ENCODE assay signal across 8 cellular contexts in genomic region chr17:67366193-67367157, GRCh38.
DNase-seq lines count a peak whose midpoint lies in the region; TF ChIP-seq lines count a peak whose summit lies in the region.

Gene PSMD12 (minus strand): TSS chr17:67366577. CDS start chr17:67366519, 58 bp downstream.

- POLR2A ChIA-PET in RWPE1 (lab: Yijun Ruan, JAX; ENCODE audit: low non-redundant PET), result interaction anchor here (0.6 kb wide), 1 partner anchor 146 kb away, joined by 4 read pairs; no protein-coding TSS in a partner anchor

- H3K4me1 Mint-ChIP-seq in nephron, result peaks cover 40% of the 10 kb centered on the region
- peaks cover 55% of the 10 kb centered on the region for H3K4me1 Mint-ChIP-seq in stimulated activated naive CD8-positive, alpha-beta T cell treated with anti-CD3 and anti-CD28 coated beads, Interleukin-15, Interleukin-2, amounts not matched to agents 100 ng/mL and 50 ng/mL, for 24 hours (ENCODE audit: low read depth)

- H3K36me3 Mint-ChIP-seq in nephron (ENCODE audit: low read depth), result peaks cover 8% of the 10 kb centered on the region
- peaks cover 32% of the 10 kb centered on the region for H3K36me3 Mint-ChIP-seq in stimulated activated naive CD8-positive, alpha-beta T cell treated with anti-CD3 and anti-CD28 coated beads, Interleukin-15, Interleukin-2, amounts not matched to agents 100 ng/mL and 50 ng/mL, for 24 hours (ENCODE audit: low read depth)

- H3K27ac Mint-ChIP-seq in nephron, result peak within 1 kb of the TSS; percentile 66 to 98 (median 95)
- peak within 1 kb of the TSS; percentile 97 for H3K27ac Mint-ChIP-seq in stimulated activated naive CD8-positive, alpha-beta T cell treated with anti-CD3 and anti-CD28 coated beads, Interleukin-15, Interleukin-2, amounts not matched to agents 100 ng/mL and 50 ng/mL, for 24 hours

- TF ChIP-seq CTCF in RWPE1 (conservative IDR thresholded peaks at IDR 0.05; ENCODE audit: low read depth), result no peak
- no peak for TF ChIP-seq CTCF in fibroblast of pulmonary artery (IDR thresholded peaks at IDR 0.05; ENCODE audit: low read length, missing control alignments)
- TF ChIP-seq CTCF in nephron (IDR thresholded peaks at IDR 0.05; ENCODE audit: unreplicated experiment in 3 of 3), result no peak

- H3K9me3 Mint-ChIP-seq in nephron, result no peaks in the 10 kb centered on the region
- no peaks in the 10 kb centered on the region for H3K9me3 Mint-ChIP-seq in stimulated activated naive CD8-positive, alpha-beta T cell treated with anti-CD3 and anti-CD28 coated beads, Interleukin-15, Interleukin-2, amounts not matched to agents 100 ng/mL and 50 ng/mL, for 24 hours

- DNase-seq in ELF-1 (ENCODE audit: low read depth, low spot score) (peak; percentile 92), GOT3 (lab: John Stamatoyannopoulos, UW) (peak; percentile 80), LoVo (ENCODE audit: low spot score) (peak; percentile 91), RWPE1 (ENCODE audit: low spot score) (peak; percentile 89), fibroblast of pulmonary artery (ENCODE audit: low read depth) (peak; percentile 92)
- peak; percentile 91 for DNase-seq in activated T-helper 9 cell treated with anti-CD3 and anti-CD28 coated beads, Interleukin-2, amount 50 U/mL, for 16 hours (ENCODE audit: low read depth)

- H3K4me3 ChIP-seq in fibroblast of pulmonary artery (replicated peaks; ENCODE audit: low read depth, low read length), result peak within 1 kb of the TSS; percentile 99

- peak within 1 kb of the TSS; percentile 89 for H3K27ac ChIP-seq in RWPE1

- CTCF ChIA-PET in RWPE1 (lab: Yijun Ruan, JAX), result interaction anchor here (0.7 to 0.8 kb wide), 3 partner anchors 10 to 127 kb away, joined by 3 read pairs; no protein-coding TSS in a partner anchor

- peak within 1 kb of the TSS; percentile 89 to 97 (median 95) for H3K4me3 Mint-ChIP-seq in nephron
- H3K4me3 Mint-ChIP-seq in stimulated activated naive CD8-positive, alpha-beta T cell treated with anti-CD3 and anti-CD28 coated beads, Interleukin-15, Interleukin-2, amounts not matched to agents 100 ng/mL and 50 ng/mL, for 24 hours, result peak within 1 kb of the TSS; percentile 99

- no peaks in the 10 kb centered on the region for H3K27me3 Mint-ChIP-seq in nephron (ENCODE audit: low read depth)
- no peaks in the 10 kb centered on the region for H3K27me3 Mint-ChIP-seq in stimulated activated naive CD8-positive, alpha-beta T cell treated with anti-CD3 and anti-CD28 coated beads, Interleukin-15, Interleukin-2, amounts not matched to agents 100 ng/mL and 50 ng/mL, for 24 hours

Comparison
In these comparisons a context has a peak if more than half of its experiments do, and no peak if none do; other contexts are left out.
1. Peak in every context shown above with its lines: DNase-seq, H3K4me3 ChIP-seq and H3K27ac ChIP-seq.